Comparison of ENCODE assay signal across 12 cellular contexts in genomic region chr1:53329183-53329544, GRCh38. TPM values are rescaled to one million over a fixed set of nuclear protein-coding genes. Genes with fewer than 3 reads are reported as not detected.
DNase-seq lines count a peak whose midpoint lies in the region; ATAC-seq, FAIRE-seq and TF ChIP-seq lines count a peak whose summit lies in the region.
"Had no signal": no experiment of that assay in that cellular context is flagged by ENCODE, and none has a peak within 500 bp of the region (broad histone marks: within the 10 kb centered on the region; RNA-seq: fewer than 3 reads in every experiment).

No MANE protein-coding gene starts in this region.

- peak overlapping the region; percentile 90 for H3K4me3 Mint-ChIP-seq in activated CD4-positive, alpha-beta T cell treated with anti-CD3 and anti-CD28 coated beads for 36 hours
- peak overlapping the region; percentile 34 for H3K4me3 Mint-ChIP-seq in nephron progenitor cell

- no peaks in the 10 kb centered on the region for H3K9me3 ChIP-seq in GM12878 (replicated peaks; ENCODE audit: control insufficient read depth, insufficient read depth, low read length)
- H3K9me3 ChIP-seq in A673 (ENCODE audit: low read depth, low read length, poor library complexity, severe bottlenecking), result no peaks in the 10 kb centered on the region
- H3K9me3 ChIP-seq: esophagus muscularis mucosa, upper lobe of left lung had no signal

- peak overlapping the region; percentile 87 for H3K4me2 ChIP-seq in GM12878 (ENCODE audit: control insufficient read depth, insufficient read depth)

- H3K9me3 Mint-ChIP-seq in activated CD4-positive, alpha-beta T cell treated with anti-CD3 and anti-CD28 coated beads for 36 hours (ENCODE audit: low read depth), result no peaks in the 10 kb centered on the region
- no peaks in the 10 kb centered on the region for H3K9me3 Mint-ChIP-seq in nephron progenitor cell

- TF ChIP-seq CTCF in GM12878 (IDR thresholded peaks at IDR 0.05 in 2 of 3, conservative IDR thresholded peaks at IDR 0.05 in 1 of 3; ENCODE audit: control insufficient read depth in 2 of 3, extremely low read depth in 1 of 3, insufficient read depth in 1 of 3, low read depth in 3 of 3, low read length in 3 of 3) (no peak), nephron progenitor cell (IDR thresholded peaks at IDR 0.05) (no peak), A673 (conservative IDR thresholded peaks at IDR 0.05; ENCODE audit: low read depth, low read length) (no peak)

- H3K4me1 Mint-ChIP-seq in activated CD4-positive, alpha-beta T cell treated with anti-CD3 and anti-CD28 coated beads for 36 hours, result peaks cover 15% of the 10 kb centered on the region
- peaks cover 30% of the 10 kb centered on the region for H3K4me1 Mint-ChIP-seq in nephron progenitor cell

- H3K4me1 ChIP-seq in GM12878 (ENCODE audit: control insufficient read depth, insufficient read depth, low read length), result peaks cover 8% of the 10 kb centered on the region
- peaks cover 9% of the 10 kb centered on the region for H3K4me1 ChIP-seq in A673 (ENCODE audit: insufficient read depth, low read length, poor library complexity, severe bottlenecking)

- TF ChIP-seq EP300 in GM12878 (IDR thresholded peaks at IDR 0.05; ENCODE audit: borderline replicate concordance in 1 of 2, control insufficient read depth in 1 of 2, low read depth in 2 of 2, low read length in 2 of 2), result no peak

- peaks cover 25% of the 10 kb centered on the region for H3K36me3 Mint-ChIP-seq in activated CD4-positive, alpha-beta T cell treated with anti-CD3 and anti-CD28 coated beads for 36 hours (ENCODE audit: low read depth)
- H3K36me3 Mint-ChIP-seq in nephron progenitor cell (ENCODE audit: low read depth), result peaks cover 8% of the 10 kb centered on the region

- no peak for DNase-seq in activated CD4-positive, alpha-beta T cell treated with anti-CD3 and anti-CD28 coated beads for 36 hours
- no peak for DNase-seq in activated CD4-positive, alpha-beta T cell treated with anti-CD3 and anti-CD28 coated beads for 48 hours
- no peak for DNase-seq in Jurkat, Clone E6-1 (ENCODE audit: low read depth, low spot score)
- no peak for DNase-seq in GM12878 (ENCODE audit: low read depth, low spot score)
- no peak for DNase-seq in nephron progenitor cell
- DNase-seq in NCI-H1092 treated with DMSO at 0.1 percent for 48 hours (lab: John Stamatoyannopoulos, UW), result no peak
- no peak for DNase-seq in A673 (ENCODE audit: low spot score)
- DNase-seq in NCI-H2107 (lab: John Stamatoyannopoulos, UW), result no peak
- DNase-seq: 8988T, cerebellar nuclear complex had no signal

- ATAC-seq in activated CD4-positive, alpha-beta T cell treated with anti-CD3 and anti-CD28 coated beads for 36 hours, result no peak
- no peak for ATAC-seq in GM12878

- peak overlapping the region; percentile 17 for H3K27ac Mint-ChIP-seq in activated CD4-positive, alpha-beta T cell treated with anti-CD3 and anti-CD28 coated beads for 36 hours
- H3K27ac Mint-ChIP-seq in nephron progenitor cell, result no peak overlapping the region

- RAD21 ChIA-PET in GM12878 (lab: Charles Lee; ENCODE audit: unreplicated experiment), result no interaction called here

- no peak overlapping the region for H3K9ac ChIP-seq in GM12878 (ENCODE audit: control insufficient read depth, insufficient read depth, low read length)

- H3K36me3 ChIP-seq in GM12878 (ENCODE audit: control insufficient read depth in 2 of 2, insufficient read depth in 2 of 2, low read length in 1 of 2) (peaks cover 3 to 7% of the 10 kb centered on the region in 2 experiments; a peak in 3 of 4 replicates), A673 (ENCODE audit: insufficient read depth, low read length, poor library complexity, severe bottlenecking) (no peaks in the 10 kb centered on the region)
- H3K36me3 ChIP-seq: esophagus muscularis mucosa, upper lobe of left lung had no signal

- no peak for TF ChIP-seq POLR2A in GM12878 (IDR thresholded peaks at IDR 0.05; ENCODE audit: low read depth, low read length)

- CTCF ChIA-PET in activated CD4-positive, alpha-beta T cell treated with anti-CD3 and anti-CD28 coated beads for 36 hours (lab: Charles Lee), result no interaction called here
- CTCF ChIA-PET in GM12878 (lab: Yijun Ruan, JAX), result no interaction called here
- CTCF ChIA-PET in A673 (lab: Charles Lee), result no interaction called here

- SMC1A ChIA-PET in GM12878 (lab: Charles Lee; ENCODE audit: uncharacterized antibody, unreplicated experiment), result no interaction called here

- no peak overlapping the region for H3K27ac ChIP-seq in GM12878 (ENCODE audit: control insufficient read depth, insufficient read depth)
- no peak overlapping the region for H3K27ac ChIP-seq in A673 (ENCODE audit: low read depth, low read length, poor library complexity, severe bottlenecking)
- H3K27ac ChIP-seq: esophagus muscularis mucosa, upper lobe of left lung had no signal

- no TSS peak for BruUV-seq in GM12878 (replicated peaks; lab: Mats Ljungman, UMichigan)
- BruUV-seq in A673 (replicated peaks; lab: Mats Ljungman, UMichigan), result no TSS peak

- in situ Hi-C loops in GM12878 (cut with MboI), result no loop called here

- FAIRE-seq in GM12878 (lab: Jason Lieb, UNC), result no peak

- H2AFZ ChIP-seq in GM12878 (ENCODE audit: control insufficient read depth, low read depth, low read length), result no peak overlapping the region

- H4K20me1 ChIP-seq in GM12878 (ENCODE audit: control insufficient read depth, insufficient read depth), result no peaks in the 10 kb centered on the region

- intact Hi-C loops in activated CD4-positive, alpha-beta T cell treated with anti-CD3 and anti-CD28 coated beads for 36 hours (cut with DNase I, micrococcal nuclease), result loop anchor here (2.0 to 10.0 kb wide), 7 partner anchors 37 to 1712 kb away; partner anchors contain the start of genes IFT25 (in 1 of the 2), KTI12 (in 1 of the 2), LRRC42 (in 1 of the 2) and OSBPL9 (in 1 of the 2)
- intact Hi-C loops in GM12878 (cut with micrococcal nuclease; ENCODE audit: unreplicated experiment) (loop anchor here (5.0 kb wide), 1 partner anchor 63 kb away; no protein-coding TSS in a partner anchor), A673 (cut with micrococcal nuclease; ENCODE audit: unreplicated experiment) (no loop called here)

- no peaks in the 10 kb centered on the region for H3K27me3 Mint-ChIP-seq in activated CD4-positive, alpha-beta T cell treated with anti-CD3 and anti-CD28 coated beads for 36 hours
- H3K27me3 Mint-ChIP-seq in nephron progenitor cell (ENCODE audit: low read depth, poor library complexity), result peaks cover 8% of the 10 kb centered on the region

- no peak for TF ChIP-seq RAD21 in GM12878 (IDR thresholded peaks at IDR 0.05; ENCODE audit: insufficient read depth, low read depth, low read length)

- peak overlapping the region; percentile 64 for H3K4me3 ChIP-seq in Jurkat, Clone E6-1 (ENCODE audit: low read length)
- H3K4me3 ChIP-seq in GM12878, result peak overlapping the region; percentile 99; the same call in 1 of the 2 replicates
- H3K4me3 ChIP-seq in A673 (ENCODE audit: low read depth, low read length, poor library complexity, severe bottlenecking), result no peak overlapping the region

- POLR2A ChIA-PET in activated CD4-positive, alpha-beta T cell treated with anti-CD3 and anti-CD28 coated beads for 36 hours (lab: Charles Lee), result no interaction called here
- POLR2A ChIA-PET in GM12878 (lab: Charles Lee) (no interaction called here), A673 (lab: Charles Lee; ENCODE audit: low non-redundant PET) (no interaction called here)

- WGBS in GM12878 (ENCODE audit: insufficient coverage, insufficient replicate concordance, low lambda C conversion rate, missing lambda C conversion rate), result 54% methylated on average over 9 of the region's 9 CpGs

- H3K27me3 ChIP-seq in GM12878 (replicated peaks in 1 of 2; ENCODE audit: control insufficient read depth in 2 of 2, insufficient read depth in 2 of 2, low read length in 1 of 2), result no peaks in the 10 kb centered on the region
- H3K27me3 ChIP-seq in A673 (replicated peaks; ENCODE audit: insufficient read depth, low read depth, low read length, poor library complexity), result no peaks in the 10 kb centered on the region
- H3K27me3 ChIP-seq: esophagus muscularis mucosa, upper lobe of left lung had no signal

- peaks cover 30% of the 10 kb centered on the region for H3K79me2 ChIP-seq in GM12878 (ENCODE audit: control insufficient read depth, insufficient read depth, low read length)

TF ChIP-seq in GM12878, 131 proteins besides CTCF, POLR2A, EP300 and RAD21 (continues in another document):
- TF ChIP-seq CREM (IDR thresholded peaks at IDR 0.05; ENCODE audit: low read depth) (no peak), KLF5 (IDR thresholded peaks at IDR 0.05; ENCODE audit: partially characterized antibody) (no peak)

RNA-seq across cellular contexts. Expression of gene LRP8, which starts 1.3 kb away (rescaled TPM):
- 10 to 100 TPM; 40.6 to 46.5 TPM for total RNA-seq in activated CD4-positive, alpha-beta T cell treated with anti-CD3 and anti-CD28 coated beads for 36 hours
- polyA plus RNA-seq in Jurkat, Clone E6-1 (2012; ENCODE audit: insufficient read depth, insufficient read length), result 57.0 TPM
- 116 and 125 TPM in 2 replicates for total RNA-seq in GM12878 (2013; cell fraction: nucleolus; rRNA removed)
- total RNA-seq in GM12878 (2014; rRNA removed) (21.3 and 23.8 TPM in 2 replicates), GM12878 (2014; rRNA removed; fragmentation: Illumina TruSeq; extraction: Trizol) (19.2 and 20.8 TPM in 2 replicates), GM12878 (2021) (25.5 and 26.1 TPM in 2 replicates), A673 (2021) (24.6 and 24.7 TPM in 2 replicates)
- polyA plus RNA-seq in GM12878 (2011; ENCODE audit: low read depth), result 7.0 TPM
- polyA plus RNA-seq in GM12878 (2011; rRNA removed) (25.5 and 40.5 TPM in 2 replicates), GM12878 (2014; fragmentation: Illumina TruSeq; extraction: Trizol) (21.9 and 26.6 TPM in 2 replicates), GM12878 (2014; fragmentation: Nextera tagmentation; extraction: Ambion mirVana) (1 to 10 TPM; 3.6 to 4.5 TPM), GM12878 (2014; rRNA removed) (27.3 and 33.7 TPM in 2 replicates), GM12878 (2016; fragmentation: Nextera tagmentation; extraction: Ambion mirVana) (1 to 10 TPM; 2.8 to 3.1 TPM)
- 37.4 and 42.6 TPM in 2 replicates for polyA plus RNA-seq in GM12878 (2011; cell fraction: cytosol; rRNA removed)
- polyA plus RNA-seq in GM12878 (2011; cell fraction: nucleus; rRNA removed), result 173 and 193 TPM in 2 replicates
- polyA plus RNA-seq in GM12878 (2012), result 8.1 and 8.9 TPM in 2 replicates
- 89.1 and 91.1 TPM in 2 replicates for polyA minus RNA-seq in GM12878 (2011; rRNA and poly(A)+ RNA removed)
- 19.0 and 25.3 TPM in 2 replicates for polyA minus RNA-seq in GM12878 (2011; cell fraction: cytosol; rRNA and poly(A)+ RNA removed)
- polyA minus RNA-seq in GM12878 (2011; cell fraction: nucleus; rRNA and poly(A)+ RNA removed), result 57.3 and 118 TPM in 2 replicates
